Comparison of ENCODE assay signal across 26 cellular contexts in the genomic region with DNA sequence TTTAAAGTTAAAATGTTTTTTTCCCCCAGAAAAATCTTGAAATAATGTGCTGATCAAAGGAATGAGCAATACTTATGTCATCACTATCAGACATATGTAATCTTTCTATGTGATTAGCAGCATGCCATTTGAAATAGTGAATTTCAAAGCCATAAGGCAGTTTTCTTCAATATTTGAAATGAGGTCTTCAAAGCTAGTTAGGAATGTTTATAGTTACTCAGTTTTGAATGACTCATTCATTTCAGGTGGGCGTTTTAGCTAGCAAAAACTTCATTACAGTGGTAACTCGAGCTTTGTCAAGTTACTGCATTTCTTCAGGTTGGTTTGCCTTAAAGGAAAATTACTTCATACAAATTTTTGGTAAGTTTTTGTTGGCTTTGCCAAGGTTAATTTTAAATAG.
"Had no signal": no experiment of that assay in that cellular context is flagged by ENCODE, and none has a peak within 500 bp of the region (broad histone marks: within the 10 kb centered on the region; RNA-seq: fewer than 3 reads in every experiment).

No MANE protein-coding gene starts in this region.

- H3K36me3 ChIP-seq: esophagus muscularis mucosa, gastrocnemius medialis, lower lobe of right lung, right lobe of liver, uterus had no signal

- H3K9me3 ChIP-seq: body of pancreas, esophagus muscularis mucosa, gastrocnemius medialis, lower lobe of right lung, right lobe of liver, uterus had no signal

- ATAC-seq: activated T-helper 17 cell treated with anti-CD3 and anti-CD28 coated beads, Interleukin-2, amount 50 U/mL, for 72 hours; body of pancreas; gastrocnemius medialis; left colon; lower lobe of right lung; right lobe of liver; stimulated activated naive B cell treated with anti-CD40 and anti-IgM and Interleukin-4, amounts not matched to agents 10 μg/mL and 1 μg/mL and 100 μg/mL, for 72 hours; WTC11 had no signal

- H3K4me1 ChIP-seq: gastrocnemius medialis, lower lobe of right lung, right lobe of liver had no signal

- H3K27ac Mint-ChIP-seq: activated naive CD8-positive, alpha-beta T cell treated with anti-CD3 and anti-CD28 coated beads for 36 hours; activated T-cell treated with anti-CD3 and anti-CD28 coated beads, Interleukin-2, amount 50 U/mL, for 24 hours; activated T-helper 17 cell treated with anti-CD3 and anti-CD28 coated beads, Interleukin-2, amount 50 U/mL, for 72 hours; naive B cell; stimulated activated naive B cell treated with anti-CD40 and anti-IgM and Interleukin-4, amounts not matched to agents 10 μg/mL and 1 μg/mL and 100 μg/mL, for 72 hours; WTC11 had no signal

- H3K27ac ChIP-seq: body of pancreas, esophagus muscularis mucosa, gastrocnemius medialis, lower lobe of right lung, right lobe of liver, skin epidermis, uterus had no signal

- H3K36me3 Mint-ChIP-seq: activated naive CD8-positive, alpha-beta T cell treated with anti-CD3 and anti-CD28 coated beads for 36 hours; stimulated activated naive B cell treated with anti-CD40 and anti-IgM and Interleukin-4, amounts not matched to agents 10 μg/mL and 1 μg/mL and 100 μg/mL, for 72 hours had no signal

- H3K4me3 ChIP-seq: body of pancreas, esophagus muscularis mucosa, gastrocnemius medialis, lower lobe of right lung, right lobe of liver, skin epidermis, uterus had no signal

- H3K9me3 Mint-ChIP-seq: activated naive CD8-positive, alpha-beta T cell treated with anti-CD3 and anti-CD28 coated beads for 36 hours; activated T-cell treated with anti-CD3 and anti-CD28 coated beads, Interleukin-2, amount 50 U/mL, for 24 hours; activated T-helper 17 cell treated with anti-CD3 and anti-CD28 coated beads, Interleukin-2, amount 50 U/mL, for 72 hours had no signal

- FAIRE-seq: endothelial cell of umbilical vein, islet of Langerhans had no signal

- H3K4me3 Mint-ChIP-seq: activated naive CD8-positive, alpha-beta T cell treated with anti-CD3 and anti-CD28 coated beads for 36 hours; activated T-cell treated with anti-CD3 and anti-CD28 coated beads, Interleukin-2, amount 50 U/mL, for 24 hours; activated T-helper 17 cell treated with anti-CD3 and anti-CD28 coated beads, Interleukin-2, amount 50 U/mL, for 72 hours; naive B cell; stimulated activated naive B cell treated with anti-CD40 and anti-IgM and Interleukin-4, amounts not matched to agents 10 μg/mL and 1 μg/mL and 100 μg/mL, for 72 hours; WTC11 had no signal

- DNase-seq: activated naive CD4-positive, alpha-beta T cell treated with Interleukin-2 at 50 U/mL for 16 hours; activated naive CD8-positive, alpha-beta T cell treated with anti-CD3 and anti-CD28 coated beads for 36 hours; activated T-cell treated with anti-CD3 and anti-CD28 coated beads, Interleukin-2, amount 50 U/mL, for 24 hours; amygdala; body of pancreas; caudate nucleus; dermis blood vessel endothelial cell; effector memory CD4-positive, alpha-beta T cell; gastrocnemius medialis; head of caudate nucleus; hypothalamus; left colon; lower lobe of right lung; naive B cell; nucleus accumbens; right lobe of liver; stimulated activated naive B cell treated with anti-CD40 and anti-IgM and Interleukin-4, amounts not matched to agents 10 μg/mL and 1 μg/mL and 100 μg/mL, for 72 hours; T1000; trophoblast cell; uterus had no signal
